Comparison of ENCODE assay signal across 16 cellular contexts in the genomic region with DNA sequence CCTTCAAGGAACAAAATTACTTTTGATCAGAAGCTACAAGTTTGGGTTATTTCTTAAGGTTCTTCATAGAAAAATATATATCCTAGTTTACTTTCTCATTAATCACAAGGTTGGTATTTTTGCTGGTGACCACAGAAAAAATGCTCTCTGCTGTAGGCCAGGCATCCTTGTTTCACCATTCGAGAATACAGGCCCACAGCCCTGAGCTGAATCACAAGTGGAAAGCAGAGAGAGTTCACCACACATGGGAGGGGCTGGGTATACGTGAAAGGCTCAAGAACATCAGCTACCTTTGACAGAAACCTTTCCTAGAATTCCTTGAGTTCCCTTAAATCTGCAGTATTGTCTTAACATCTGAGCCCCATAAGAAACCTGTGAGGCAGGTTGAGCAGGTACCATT. TPM values are rescaled to one million over a fixed set of nuclear protein-coding genes. Genes with fewer than 3 reads are reported as not detected.
"Had no signal": no experiment of that assay in that cellular context is flagged by ENCODE, and none has a peak within 500 bp of the region (broad histone marks: within the 10 kb centered on the region; RNA-seq: fewer than 3 reads in every experiment).

No MANE protein-coding gene starts in this region.

- H3K4me1 Mint-ChIP-seq: activated naive CD4-positive, alpha-beta T cell treated with anti-CD3 and anti-CD28 coated beads, Interleukin-2, amount 10 ng/mL, durations not matched to agents 7 days and 5 days; activated T-helper 17 cell treated with anti-CD3 and anti-CD28 coated beads, Interleukin-2, amount 50 U/mL, for 72 hours; neural crest cell had no signal

- H3K27ac Mint-ChIP-seq: activated naive CD4-positive, alpha-beta T cell treated with anti-CD3 and anti-CD28 coated beads, Interleukin-2, amount 10 ng/mL, durations not matched to agents 7 days and 5 days; activated T-helper 17 cell treated with anti-CD3 and anti-CD28 coated beads, Interleukin-2, amount 50 U/mL, for 72 hours; stimulated activated naive CD8-positive, alpha-beta T cell treated with anti-CD3 and anti-CD28 coated beads, Interleukin-15, Interleukin-2, amounts not matched to agents 100 ng/mL and 50 ng/mL, for 24 hours had no signal

- ATAC-seq: activated T-helper 17 cell treated with anti-CD3 and anti-CD28 coated beads, Interleukin-2, amount 50 U/mL, for 72 hours; foreskin keratinocyte had no signal

- H3K36me3 Mint-ChIP-seq: activated naive CD4-positive, alpha-beta T cell treated with anti-CD3 and anti-CD28 coated beads, Interleukin-2, amount 10 ng/mL, durations not matched to agents 7 days and 5 days had no signal

- H3K27ac ChIP-seq: dorsolateral prefrontal cortex, esophagus squamous epithelium, foreskin keratinocyte, parathyroid adenoma, upper lobe of left lung had no signal

- H3K4me3 ChIP-seq: dorsolateral prefrontal cortex, esophagus squamous epithelium, upper lobe of left lung had no signal

- H3K27me3 ChIP-seq: dorsolateral prefrontal cortex, esophagus squamous epithelium, upper lobe of left lung had no signal

- H3K36me3 ChIP-seq: esophagus squamous epithelium, upper lobe of left lung had no signal

- DNase-seq: activated CD4-positive, alpha-beta T cell treated with anti-CD3 and anti-CD28 coated beads for 4 hours; activated naive CD4-positive, alpha-beta T cell treated with anti-CD3 and anti-CD28 coated beads, Interleukin-2, amount 10 ng/mL, durations not matched to agents 7 days and 5 days; amniotic stem cell; dorsolateral prefrontal cortex; esophagus squamous epithelium; head of caudate nucleus; kidney; stimulated activated CD4-positive, alpha-beta T cell treated with anti-CD3 and anti-CD28 coated beads, Interleukin-4, amount 100 ng/mL, for 1 hour; stimulated activated CD8-positive, alpha-beta memory T cell treated with anti-CD3 and anti-CD28 coated beads, Interleukin-4, amount 100 ng/mL, for 48 hours; T-helper 1 cell; upper lobe of left lung had no signal

- H3K9me3 ChIP-seq: esophagus squamous epithelium, upper lobe of left lung had no signal

- H3K9me3 Mint-ChIP-seq: activated naive CD4-positive, alpha-beta T cell treated with anti-CD3 and anti-CD28 coated beads, Interleukin-2, amount 10 ng/mL, durations not matched to agents 7 days and 5 days; activated T-helper 17 cell treated with anti-CD3 and anti-CD28 coated beads, Interleukin-2, amount 50 U/mL, for 72 hours; stimulated activated naive CD8-positive, alpha-beta T cell treated with anti-CD3 and anti-CD28 coated beads, Interleukin-15, Interleukin-2, amounts not matched to agents 100 ng/mL and 50 ng/mL, for 24 hours had no signal

- H3K27me3 Mint-ChIP-seq: activated naive CD4-positive, alpha-beta T cell treated with anti-CD3 and anti-CD28 coated beads, Interleukin-2, amount 10 ng/mL, durations not matched to agents 7 days and 5 days; stimulated activated naive CD8-positive, alpha-beta T cell treated with anti-CD3 and anti-CD28 coated beads, Interleukin-15, Interleukin-2, amounts not matched to agents 100 ng/mL and 50 ng/mL, for 24 hours had no signal

- H3K4me3 Mint-ChIP-seq: activated naive CD4-positive, alpha-beta T cell treated with anti-CD3 and anti-CD28 coated beads, Interleukin-2, amount 10 ng/mL, durations not matched to agents 7 days and 5 days; activated T-helper 17 cell treated with anti-CD3 and anti-CD28 coated beads, Interleukin-2, amount 50 U/mL, for 72 hours; neural crest cell; stimulated activated naive CD8-positive, alpha-beta T cell treated with anti-CD3 and anti-CD28 coated beads, Interleukin-15, Interleukin-2, amounts not matched to agents 100 ng/mL and 50 ng/mL, for 24 hours had no signal

- H3K9ac ChIP-seq: parathyroid adenoma had no signal

- H3K4me1 ChIP-seq: esophagus squamous epithelium, foreskin keratinocyte, parathyroid adenoma, upper lobe of left lung had no signal

RNA-seq across cellular contexts. Expression of a gene that starts 23.2 kb away (rescaled TPM):
- total RNA-seq: foreskin keratinocyte had no signal
